In genomic region chr17:31819578-31819977, GRCh38 we compare ENCODE assay signal across 1 cellular context.
TF ChIP-seq lines count a peak whose summit lies in the region.

No MANE protein-coding gene starts in this region.

TF ChIP-seq in K562, 482 proteins besides CTCF, POLR2A, EP300 and RAD21 (continued from another document):
- TF ChIP-seq MGA (IDR thresholded peaks at IDR 0.05) (peak; percentile 59), E2F6 (IDR thresholded peaks at IDR 0.05; ENCODE audit: borderline replicate concordance in 1 of 2, extremely low read depth in 1 of 2, insufficient read depth in 1 of 2, insufficient read length in 1 of 2, low read depth in 1 of 2, low read length in 1 of 2, poor library complexity in 1 of 2, severe bottlenecking in 1 of 2) (peak in 1 of 2 experiments; percentile 53), GTF2E2 (tag; IDR thresholded peaks at IDR 0.05) (no peak), IRF1 (CRISPR knock-in tag; IDR thresholded peaks at IDR 0.05; ENCODE audit: borderline replicate concordance) (no peak), HSF4 (CRISPR knock-in tag; IDR thresholded peaks at IDR 0.05; ENCODE audit: borderline replicate concordance) (no peak), NFIC (IDR thresholded peaks at IDR 0.05) (no peak), ZEB2 (IDR thresholded peaks at IDR 0.05) (no peak), THRA (IDR thresholded peaks at IDR 0.05) (0 out of 2 replicates have a peak, but pooled peaks have one; percentile 30), CBX1 (IDR thresholded peaks at IDR 0.05; ENCODE audit: low read depth) (no peak), PTTG1 (tag; IDR thresholded peaks at IDR 0.05; ENCODE audit: low read depth) (no peak), L3MBTL2 (IDR thresholded peaks at IDR 0.05) (peak; percentile 88), TCF7L2 (IDR thresholded peaks at IDR 0.05; ENCODE audit: low read depth, low read length) (no peak)
